In genomic region chr5:82376833-82377232, GRCh38 we compare ENCODE assay signal across 28 cellular contexts.
"Had no signal": no experiment of that assay in that cellular context is flagged by ENCODE, and none has a peak within 500 bp of the region (broad histone marks: within the 10 kb centered on the region; RNA-seq: fewer than 3 reads in every experiment).

No MANE protein-coding gene starts in this region.

- H3K4me3 ChIP-seq: hepatocyte, left ventricle myocardium inferior, lung, mucosa of descending colon, neural progenitor cell, right atrium auricular region, skin epidermis, stomach, testis, thyroid gland, transverse colon, upper lobe of left lung, vagina had no signal

- H3K4me3 Mint-ChIP-seq: naive thymus-derived CD4-positive, alpha-beta T cell; natural killer cell treated with Interleukin-12 subunit alpha and Interleukin-12 subunit beta and Interleukin-15 and Interleukin-18, amount 100 ng/mL, for 72 hours; neural progenitor cell; stimulated activated naive B cell treated with anti-CD40 and anti-IgM and Interleukin-4, amounts not matched to agents 10 μg/mL and 1 μg/mL and 100 μg/mL, for 72 hours had no signal

- H3K9me3 ChIP-seq: left ventricle myocardium inferior, mucosa of descending colon, neutrophil, right atrium auricular region, stomach, testis, thyroid gland, transverse colon, upper lobe of left lung, vagina had no signal

- H3K4me2 ChIP-seq: hepatocyte, neural progenitor cell had no signal

- H3K4me1 Mint-ChIP-seq: neural progenitor cell; stimulated activated naive B cell treated with anti-CD40 and anti-IgM and Interleukin-4, amounts not matched to agents 10 μg/mL and 1 μg/mL and 100 μg/mL, for 72 hours had no signal

- ATAC-seq: mucosa of descending colon; naive thymus-derived CD4-positive, alpha-beta T cell; natural killer cell treated with Interleukin-12 subunit alpha and Interleukin-12 subunit beta and Interleukin-15 and Interleukin-18, amount 100 ng/mL, for 72 hours; stimulated activated naive B cell treated with anti-CD40 and anti-IgM and Interleukin-4, amounts not matched to agents 10 μg/mL and 1 μg/mL and 100 μg/mL, for 72 hours; stimulated activated naive CD8-positive, alpha-beta T cell treated with anti-CD3 and anti-CD28 coated beads, Interleukin-15, Interleukin-2, amounts not matched to agents 100 U/mL and 50 U/mL, for 24 hours had no signal

- DNase-seq: islet precursor cell; left ventricle myocardium inferior; mesendoderm; midbrain; mucosa of descending colon; naive thymus-derived CD4-positive, alpha-beta T cell; occipital lobe; stimulated activated CD4-positive, alpha-beta T cell treated with anti-CD3 and anti-CD28 coated beads, Interleukin-12 subunit alpha, Interleukin-12 subunit beta, amount 100 ng/mL, for 4 hours; stimulated activated CD4-positive, alpha-beta T cell treated with anti-CD3 and anti-CD28 coated beads, Interleukin-15, amount 100 ng/mL, for 24 hours; stimulated activated CD4-positive, alpha-beta T cell treated with anti-CD3 and anti-CD28 coated beads, Interleukin-2, amount 100 ng/mL, for 24 hours; stimulated activated CD4-positive, alpha-beta T cell treated with anti-CD3 and anti-CD28 coated beads, Interleukin-4, amount 100 ng/mL, for 1 hour; stimulated activated naive B cell treated with anti-CD40 and anti-IgM and Interleukin-4, amounts not matched to agents 10 μg/mL and 1 μg/mL and 100 μg/mL, for 72 hours; stimulated activated naive CD8-positive, alpha-beta T cell treated with anti-CD3 and anti-CD28 coated beads, Interleukin-15, Interleukin-2, amounts not matched to agents 100 U/mL and 50 U/mL, for 24 hours; stomach; testis; thyroid gland; transverse colon; upper lobe of left lung had no signal

- H3K27me3 Mint-ChIP-seq: progenitor cell of endocrine pancreas; stimulated activated naive B cell treated with anti-CD40 and anti-IgM and Interleukin-4, amounts not matched to agents 10 μg/mL and 1 μg/mL and 100 μg/mL, for 72 hours had no signal

- H3K27ac Mint-ChIP-seq: natural killer cell treated with Interleukin-12 subunit alpha and Interleukin-12 subunit beta and Interleukin-15 and Interleukin-18, amount 100 ng/mL, for 72 hours; neural progenitor cell; progenitor cell of endocrine pancreas; stimulated activated naive B cell treated with anti-CD40 and anti-IgM and Interleukin-4, amounts not matched to agents 10 μg/mL and 1 μg/mL and 100 μg/mL, for 72 hours had no signal

- H3K27ac ChIP-seq: hepatocyte, left ventricle myocardium inferior, neural progenitor cell, neutrophil, parathyroid adenoma, stomach, thyroid gland, transverse colon, upper lobe of left lung, vagina had no signal

- H3K4me1 ChIP-seq: left ventricle myocardium inferior, neural progenitor cell, parathyroid adenoma, right atrium auricular region, stomach, testis, thyroid gland, transverse colon, upper lobe of left lung, vagina had no signal
